17 cellular contexts compared by ENCODE assay signal in the genomic region with DNA sequence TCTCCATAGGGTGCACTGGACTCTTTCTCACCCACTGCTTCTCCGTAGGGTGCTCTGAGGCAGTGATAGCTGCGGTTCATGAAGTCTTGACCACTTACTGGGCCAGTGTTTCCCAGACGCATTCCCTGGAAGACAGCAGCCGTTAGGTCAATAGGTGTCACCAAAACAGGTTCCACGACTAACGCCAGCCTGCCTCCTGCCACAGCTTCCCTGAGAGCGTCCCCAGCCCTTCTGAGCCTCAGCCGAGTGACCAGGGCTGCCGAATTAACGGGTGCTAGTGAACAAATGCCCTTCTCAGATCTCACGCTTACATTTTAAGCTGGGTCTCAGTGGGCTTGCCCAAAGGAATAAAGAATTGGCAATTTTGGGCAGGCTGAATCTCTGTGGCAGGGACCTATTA.
"Had no signal": no experiment of that assay in that cellular context is flagged by ENCODE, and none has a peak within 500 bp of the region (broad histone marks: within the 10 kb centered on the region; RNA-seq: fewer than 3 reads in every experiment).

No MANE protein-coding gene starts in this region.

- H3K27ac Mint-ChIP-seq: type B pancreatic cell had no signal

- H3K27me3 ChIP-seq: colonic mucosa, heart left ventricle, ovary, right atrium auricular region, thyroid gland had no signal

- H3K36me3 Mint-ChIP-seq: naive B cell, type B pancreatic cell had no signal

- H3K4me3 Mint-ChIP-seq: naive B cell, nephron progenitor cell, type B pancreatic cell had no signal

- H3K36me3 ChIP-seq: colonic mucosa, heart left ventricle, left lung, lower lobe of right lung, ovary, right atrium auricular region, suprapubic skin, thyroid gland had no signal

- H3K4me3 ChIP-seq: colonic mucosa, heart left ventricle, left lung, lower lobe of right lung, ovary, right atrium auricular region, suprapubic skin, thyroid gland had no signal

- DNase-seq: colonic mucosa; dermis blood vessel endothelial cell; heart left ventricle; hippocampal formation; left lung; mesendoderm; naive B cell; nephron progenitor cell; ovary; small intestine; stimulated activated CD4-positive, alpha-beta T cell treated with anti-CD3 and anti-CD28 coated beads, Interleukin-12 subunit alpha, Interleukin-12 subunit beta, amount 100 ng/mL, for 4 hours; stimulated activated naive CD4-positive, alpha-beta T cell treated with Interleukin-2 at 50 U/mL for 16 hours had no signal

- H3K9me3 ChIP-seq: colonic mucosa, heart left ventricle, left lung, lower lobe of right lung, ovary, right atrium auricular region, suprapubic skin, thyroid gland had no signal

- H3K4me1 ChIP-seq: colonic mucosa, left lung, lower lobe of right lung, suprapubic skin had no signal

- H3K27ac ChIP-seq: colonic mucosa, heart left ventricle, left lung, lower lobe of right lung, ovary, right atrium auricular region, suprapubic skin, thyroid gland had no signal

- H3K9me3 Mint-ChIP-seq: type B pancreatic cell had no signal
